18 cellular contexts compared by ENCODE assay signal in genomic region chr20:24096256-24096655, GRCh38.
"Had no signal": no experiment of that assay in that cellular context is flagged by ENCODE, and none has a peak within 500 bp of the region (broad histone marks: within the 10 kb centered on the region; RNA-seq: fewer than 3 reads in every experiment).

No MANE protein-coding gene starts in this region.

- H3K36me3 Mint-ChIP-seq: activated naive CD4-positive, alpha-beta T cell treated with anti-CD3 and anti-CD28 coated beads, Interleukin-2, amount 10 ng/mL, durations not matched to agents 7 days and 5 days; memory B cell; naive B cell had no signal

- H3K27me3 Mint-ChIP-seq: activated CD8-positive, alpha-beta T cell treated with anti-CD3 and anti-CD28 coated beads for 36 hours; activated naive CD8-positive, alpha-beta T cell treated with anti-CD3 and anti-CD28 coated beads, Interleukin-2, amount 50 U/mL, for 24 hours; activated T-cell treated with anti-CD3 and anti-CD28 coated beads, Interleukin-2, amount 50 U/mL, for 24 hours had no signal

- H3K4me3 Mint-ChIP-seq: activated CD4-positive, alpha-beta T cell treated with anti-CD3 and anti-CD28 coated beads, Interleukin-2, amount 10 ng/mL, durations not matched to agents 24 days and 14 days; activated CD8-positive, alpha-beta T cell treated with anti-CD3 and anti-CD28 coated beads for 36 hours; activated naive CD4-positive, alpha-beta T cell treated with anti-CD3 and anti-CD28 coated beads, Interleukin-2, amount 10 ng/mL, durations not matched to agents 7 days and 5 days; activated naive CD8-positive, alpha-beta T cell treated with anti-CD3 and anti-CD28 coated beads, Interleukin-2, amount 50 U/mL, for 24 hours; activated T-cell treated with anti-CD3 and anti-CD28 coated beads, Interleukin-2, amount 50 U/mL, for 24 hours; central memory CD8-positive, alpha-beta T cell; memory B cell; naive B cell had no signal

- H3K4me1 Mint-ChIP-seq: memory B cell, naive B cell had no signal

- H3K4me3 ChIP-seq: colonic mucosa, mucosa of descending colon, thyroid gland had no signal

- H3K9me3 ChIP-seq: colonic mucosa, mucosa of descending colon, neutrophil, thyroid gland had no signal

- ATAC-seq: activated CD8-positive, alpha-beta T cell treated with anti-CD3 and anti-CD28 coated beads for 36 hours; activated naive CD8-positive, alpha-beta T cell treated with anti-CD3 and anti-CD28 coated beads, Interleukin-2, amount 50 U/mL, for 24 hours; mucosa of descending colon had no signal

- H3K36me3 ChIP-seq: brain microvascular endothelial cell, colonic mucosa, neutrophil, thyroid gland had no signal

- H3K4me1 ChIP-seq: colonic mucosa had no signal

- DNase-seq: activated CD4-positive, alpha-beta T cell treated with anti-CD3 and anti-CD28 coated beads, Interleukin-2, amount 10 ng/mL, durations not matched to agents 24 days and 14 days; activated CD8-positive, alpha-beta T cell treated with anti-CD3 and anti-CD28 coated beads for 36 hours; activated naive CD4-positive, alpha-beta T cell treated with anti-CD3 and anti-CD28 coated beads, Interleukin-2, amount 10 ng/mL, durations not matched to agents 7 days and 5 days; activated naive CD8-positive, alpha-beta T cell treated with anti-CD3 and anti-CD28 coated beads, Interleukin-2, amount 50 U/mL, for 24 hours; activated T-cell treated with anti-CD3 and anti-CD28 coated beads, Interleukin-2, amount 50 U/mL, for 24 hours; anterior cingulate cortex; brain microvascular endothelial cell; colonic mucosa; erythroblast; head of caudate nucleus; mucosa of descending colon; naive B cell; stimulated activated CD4-positive, alpha-beta T cell treated with anti-CD3 and anti-CD28 coated beads, Interleukin-2, amount 100 ng/mL, for 24 hours; stimulated activated naive CD4-positive, alpha-beta T cell treated with Interleukin-2 at 50 U/mL for 16 hours; thyroid gland had no signal

- H3K27ac Mint-ChIP-seq: activated CD4-positive, alpha-beta T cell treated with anti-CD3 and anti-CD28 coated beads, Interleukin-2, amount 10 ng/mL, durations not matched to agents 24 days and 14 days; activated CD8-positive, alpha-beta T cell treated with anti-CD3 and anti-CD28 coated beads for 36 hours; activated naive CD4-positive, alpha-beta T cell treated with anti-CD3 and anti-CD28 coated beads, Interleukin-2, amount 10 ng/mL, durations not matched to agents 7 days and 5 days; activated naive CD8-positive, alpha-beta T cell treated with anti-CD3 and anti-CD28 coated beads, Interleukin-2, amount 50 U/mL, for 24 hours; activated T-cell treated with anti-CD3 and anti-CD28 coated beads, Interleukin-2, amount 50 U/mL, for 24 hours; memory B cell; naive B cell had no signal

- H3K27me3 ChIP-seq: brain microvascular endothelial cell, colonic mucosa, neutrophil, thyroid gland had no signal

- H3K27ac ChIP-seq: brain microvascular endothelial cell, colonic mucosa, neutrophil, thyroid gland had no signal

- H3K9me3 Mint-ChIP-seq: activated CD4-positive, alpha-beta T cell treated with anti-CD3 and anti-CD28 coated beads, Interleukin-2, amount 10 ng/mL, durations not matched to agents 24 days and 14 days; activated CD8-positive, alpha-beta T cell treated with anti-CD3 and anti-CD28 coated beads for 36 hours; activated naive CD4-positive, alpha-beta T cell treated with anti-CD3 and anti-CD28 coated beads, Interleukin-2, amount 10 ng/mL, durations not matched to agents 7 days and 5 days; activated naive CD8-positive, alpha-beta T cell treated with anti-CD3 and anti-CD28 coated beads, Interleukin-2, amount 50 U/mL, for 24 hours; activated T-cell treated with anti-CD3 and anti-CD28 coated beads, Interleukin-2, amount 50 U/mL, for 24 hours; central memory CD8-positive, alpha-beta T cell; memory B cell; naive B cell had no signal
